7 cellular contexts compared by ENCODE assay signal in the genomic region with DNA sequence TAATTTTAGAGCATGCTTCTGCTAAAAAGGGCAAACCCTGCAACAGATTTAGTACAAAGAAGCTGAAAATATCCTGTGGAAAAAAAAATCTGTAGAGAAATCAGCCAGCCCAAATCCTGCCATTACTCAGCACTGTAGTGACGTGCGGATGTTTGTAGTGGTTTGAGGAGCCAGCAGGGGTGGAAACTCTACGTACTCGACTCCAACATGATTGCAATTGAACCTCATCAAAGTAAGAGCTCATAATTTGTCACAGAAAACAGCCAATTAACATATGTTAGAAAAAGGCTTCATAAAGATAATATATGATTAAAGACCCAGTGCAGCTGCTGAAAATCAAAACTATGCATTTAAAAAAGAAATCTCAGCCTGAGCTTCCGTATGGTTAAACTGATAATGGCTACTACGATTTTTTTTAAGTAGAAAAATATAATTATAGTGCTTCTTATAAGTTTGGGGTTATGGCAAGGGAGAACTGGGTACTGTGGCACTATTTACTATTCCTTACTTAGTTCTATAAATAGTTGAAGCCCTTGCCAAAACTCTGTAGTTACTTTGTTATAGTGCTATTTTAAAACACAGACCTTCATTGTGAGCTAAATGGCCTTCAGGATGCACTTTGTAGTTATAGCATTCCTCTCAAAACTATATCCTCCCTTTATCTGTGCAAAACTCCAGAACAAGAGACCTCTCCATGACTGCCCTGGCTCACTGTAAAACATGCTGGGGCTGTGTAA. TPM values are rescaled to one million over a fixed set of nuclear protein-coding genes. Genes with fewer than 3 reads are reported as not detected.
DNase-seq lines count a peak whose midpoint lies in the region; ATAC-seq and TF ChIP-seq lines count a peak whose summit lies in the region.

No MANE protein-coding gene starts in this region.

- H3K4me1 ChIP-seq in cardiac muscle cell (ENCODE audit: low read depth) = peaks cover 61% of the 10 kb centered on the region

- peak; percentile 7 for TF ChIP-seq CTCF in cardiac muscle cell (IDR thresholded peaks at IDR 0.05; ENCODE audit: low read depth, low read length)

- no peaks in the 10 kb centered on the region for H3K36me3 ChIP-seq in cardiac muscle cell

- H3K4me3 ChIP-seq in cardiac muscle cell = peak overlapping the region; percentile 5

- peak; percentile 44 for ATAC-seq in GM19023 (IDR thresholded peaks at IDR 0.05; ENCODE audit: unreplicated experiment)
- ATAC-seq in HG03045 (IDR thresholded peaks at IDR 0.05; ENCODE audit: unreplicated experiment) = peak; percentile 43
- ATAC-seq in HG02938 (IDR thresholded peaks at IDR 0.05; ENCODE audit: unreplicated experiment) = no peak

- no peaks in the 10 kb centered on the region for H3K9me3 ChIP-seq in cardiac muscle cell (ENCODE audit: low read depth)

- H3K27me3 ChIP-seq in cardiac muscle cell = no peaks in the 10 kb centered on the region

- DNase-seq in activated CD4-positive, alpha-beta T cell treated with anti-CD3 and anti-CD28 coated beads, Interleukin-2, amount 50 U/mL, for 48 hours = peak; percentile 36 to 50
- DNase-seq in cardiac muscle cell (ENCODE audit: low read depth in 1 of 2, low spot score in 1 of 2) = peak; percentile 59 to 83
- peak; percentile 9 to 23 for DNase-seq in stimulated activated CD4-positive, alpha-beta T cell treated with anti-CD3 and anti-CD28 coated beads, Interleukin-2, amount 100 ng/mL, for 48 hours
- DNase-seq in NCI-H1092 treated with DMSO at 0.1 percent for 48 hours (lab: John Stamatoyannopoulos, UW) = no peak

- H3K27ac ChIP-seq in cardiac muscle cell = peak overlapping the region; percentile 88

RNA-seq across cellular contexts. Expression of a gene that starts 49.4 kb away (rescaled TPM):
- 95.3 and 175 TPM in 2 replicates for total RNA-seq in cardiac muscle cell
- polyA plus RNA-seq in cardiac muscle cell = 107 and 137 TPM in 2 replicates
